Comparison of ENCODE assay signal across 14 cellular contexts in genomic region chr15:66779331-66780009, GRCh38.
A peak's percentile ranks its signal among the peaks of the same experiment; 100 is the strongest.
DNase-seq lines count a peak whose midpoint lies in the region; ATAC-seq, FAIRE-seq and TF ChIP-seq lines count a peak whose summit lies in the region.
"Had no signal": no experiment of that assay in that cellular context is flagged by ENCODE, and none has a peak within 500 bp of the region (broad histone marks: within the 10 kb centered on the region; RNA-seq: fewer than 3 reads in every experiment).

No MANE protein-coding gene starts in this region.

- CTCF ChIA-PET in AG04450 (lab: Charles Lee), result interaction anchor here (0.6 to 1.6 kb wide), 3 partner anchors 12 to 72 kb away, joined by 3 to 8 read pairs (median 4); no protein-coding TSS in a partner anchor

- no CpG with 5 or more reads among the region's 4 CpGs for WGBS in gastroesophageal sphincter (ENCODE audit: low coverage in 1 of 2), 2 donors
- WGBS in pancreas, 2 donors, result 52 to 58% methylated on average over 4 of the region's 4 CpGs

- H3K4me3 ChIP-seq in AG04450 (ENCODE audit: low read depth, low read length) (no peak overlapping the region), gastroesophageal sphincter (no peak overlapping the region), pancreas (no peak overlapping the region)
- H3K4me3 ChIP-seq: heart left ventricle, vagina had no signal

- intact Hi-C loops in pancreas (cut with DNase I), result loop anchor here (5.0 to 10.0 kb wide), 4 partner anchors 68 to 157 kb away; no protein-coding TSS in a partner anchor
- intact Hi-C loops in sciatic nerve (cut with DNase I), result no loop called here

- peak overlapping the region; percentile 91 for H3K27ac ChIP-seq in AG04450 (ENCODE audit: low read depth, low read length)
- peak overlapping the region in 3 of 4 donors; percentile 15 to 43 (median 41) for H3K27ac ChIP-seq in gastroesophageal sphincter
- H3K27ac ChIP-seq in pancreas, result peak overlapping the region in 3 of 4 donors; percentile 5 to 29 (median 17)
- H3K27ac ChIP-seq: heart left ventricle, HL-60, vagina had no signal

- no peaks in the 10 kb centered on the region for H3K9me3 Mint-ChIP-seq in T-helper 2 cell treated with Interferon-gamma antibody and Interleukin-4, amounts not matched to agents 5 μg/mL and 100 μg/mL, for 36 hours

- peaks cover 2% of the 10 kb centered on the region for H3K27me3 Mint-ChIP-seq in T-helper 2 cell treated with Interferon-gamma antibody and Interleukin-4, amounts not matched to agents 5 μg/mL and 100 μg/mL, for 36 hours (ENCODE audit: low read depth)

- H3K4me1 ChIP-seq in gastroesophageal sphincter, result peaks cover 0 to 41% (median 5%) of the 10 kb centered on the region in 3 donors
- H3K4me1 ChIP-seq in pancreas, result peaks cover 6 to 15% (median 9%) of the 10 kb centered on the region in 3 donors

- TF ChIP-seq CTCF in AG04450 (IDR thresholded peaks at IDR 0.05; ENCODE audit: low read depth, low read length) (no peak), gastroesophageal sphincter (IDR thresholded peaks at IDR 0.05) (no peak), pancreas (IDR thresholded peaks at IDR 0.05) (no peak)

- H3K36me3 Mint-ChIP-seq in T-helper 2 cell treated with Interferon-gamma antibody and Interleukin-4, amounts not matched to agents 5 μg/mL and 100 μg/mL, for 36 hours (ENCODE audit: low read depth), result no peaks in the 10 kb centered on the region

- no peaks in the 10 kb centered on the region for H3K4me1 Mint-ChIP-seq in T-helper 2 cell treated with Interferon-gamma antibody and Interleukin-4, amounts not matched to agents 5 μg/mL and 100 μg/mL, for 36 hours (ENCODE audit: low read depth)

- no peaks in the 10 kb centered on the region for H3K27me3 ChIP-seq in AG04450 (ENCODE audit: control insufficient read depth, insufficient read depth, low read length)
- H3K27me3 ChIP-seq in gastroesophageal sphincter, result no peaks in the 10 kb centered on the region
- H3K27me3 ChIP-seq in pancreas, result no peaks in the 10 kb centered on the region
- H3K27me3 ChIP-seq: heart left ventricle, vagina had no signal

- H3K4me3 Mint-ChIP-seq in T-helper 2 cell treated with Interferon-gamma antibody and Interleukin-4, amounts not matched to agents 5 μg/mL and 100 μg/mL, for 36 hours, result no peak overlapping the region

- H3K9me3 ChIP-seq in AG04450 (ENCODE audit: control insufficient read depth, insufficient read depth, low read length) (no peaks in the 10 kb centered on the region; the same call in 1 of the 2 replicates), gastroesophageal sphincter (no peaks in the 10 kb centered on the region), pancreas (no peaks in the 10 kb centered on the region)
- H3K9me3 ChIP-seq: heart left ventricle, vagina had no signal

- H3K27ac Mint-ChIP-seq in T-helper 2 cell treated with Interferon-gamma antibody and Interleukin-4, amounts not matched to agents 5 μg/mL and 100 μg/mL, for 36 hours, result no peak overlapping the region

- H3K36me3 ChIP-seq in gastroesophageal sphincter (peaks cover 0 to 8% of the 10 kb centered on the region in 2 donors), pancreas (no peaks in the 10 kb centered on the region)

- POLR2A ChIA-PET in AG04450 (lab: Yijun Ruan, JAX), result interaction anchor here (0.6 to 1.7 kb wide), 5 partner anchors 10 to 60 kb away, joined by 3 to 8 read pairs (median 3); no protein-coding TSS in a partner anchor

- ATAC-seq in gastroesophageal sphincter (peak; percentile 23), pancreas (peak; percentile 12 to 72 (median 57)), sciatic nerve (no peak), GM19455 (IDR thresholded peaks at IDR 0.05; ENCODE audit: unreplicated experiment) (no peak)
- ATAC-seq: heart left ventricle had no signal

- TF ChIP-seq POLR2A in gastroesophageal sphincter (IDR thresholded peaks at IDR 0.05), result no peak

- no peak for FAIRE-seq in pancreas (lab: Jason Lieb, UNC)

- TF ChIP-seq EP300 in gastroesophageal sphincter (IDR thresholded peaks at IDR 0.05), result no peak

- DNase-seq in AG04450 (ENCODE audit: low read depth, low spot score), result no peak
- peak; percentile 12 for DNase-seq in NCI-H69 (lab: John Stamatoyannopoulos, UW)
- peak in 1 of 6 donors; percentile 13 for DNase-seq in pancreas
- no peak for DNase-seq in sciatic nerve (ENCODE audit: low spot score)
- no peak for DNase-seq in hepatic stellate cell (ENCODE audit: low spot score)
- DNase-seq in T-helper 2 cell treated with Interferon-gamma antibody and Interleukin-4, amounts not matched to agents 5 μg/mL and 100 μg/mL, for 36 hours (ENCODE audit: low spot score), result no peak
- DNase-seq: activated CD4-positive, alpha-beta T cell treated with anti-CD3 and anti-CD28 coated beads, Interleukin-2, amount 50 U/mL, for 48 hours; activated effector memory CD4-positive, alpha-beta T cell treated with Interleukin-2 at 50 U/mL for 16 hours; NCI-H345 had no signal

Comparison
In these comparisons a context has a peak if more than half of its experiments do, and no peak if none do; other contexts are left out.
1. H3K27ac ChIP-seq: peak in every context shown above with its lines; median percentile 91 in AG04450; 41 in gastroesophageal sphincter; 17 in pancreas.
2. ATAC-seq: peak in gastroesophageal sphincter (single experiment) and pancreas (4 of 4); none in sciatic nerve (single experiment) and GM19455 (single experiment).